8 cellular contexts compared by ENCODE assay signal in genomic region chr5:102754499-102755424, GRCh38. TPM values are rescaled to one million over a fixed set of nuclear protein-coding genes. Genes with fewer than 3 reads are reported as not detected.
A peak's percentile ranks its signal among the peaks of the same experiment; 100 is the strongest.
DNase-seq lines count a peak whose midpoint lies in the region; ATAC-seq and TF ChIP-seq lines count a peak whose summit lies in the region.

PAM (plus strand) TSS chr5:102755305; CDS start chr5:102866196, 110,891 bp downstream.

- H4K20me1 ChIP-seq in neural progenitor cell (ENCODE audit: low read depth) = no peaks in the 10 kb centered on the region

- DNase-seq in DMS53 treated with DMSO at 0.1 percent for 48 hours (lab: John Stamatoyannopoulos, UW; ENCODE audit: unreplicated experiment) = peak; percentile 65
- DNase-seq in SHP77 treated with DMSO at 0.1 percent for 48 hours (lab: John Stamatoyannopoulos, UW) = peak; percentile 41
- peak; percentile 63 for DNase-seq in activated effector memory CD4-positive, alpha-beta T cell treated with Interleukin-2 at 50 U/mL for 16 hours
- DNase-seq in fibroblast of the aortic adventitia (ENCODE audit: low read depth) = peak; percentile 50
- peak; percentile 91 for DNase-seq in neural progenitor cell (ENCODE audit: low spot score)
- peak in 35 of 49 donors; percentile 6 to 88 (median 37) for DNase-seq in substantia nigra (lab: John Stamatoyannopoulos, UW)

- TF ChIP-seq CTCF in fibroblast of the aortic adventitia (IDR thresholded peaks at IDR 0.05; ENCODE audit: insufficient read depth, low read length) (no peak), neural progenitor cell (IDR thresholded peaks at IDR 0.05) (no peak)

- H3K79me2 ChIP-seq in neural progenitor cell (ENCODE audit: low read depth) = peaks cover 35% of the 10 kb centered on the region

- H3K4me3 ChIP-seq in HUES64 (ENCODE audit: low read length) (peak within 1 kb of the TSS; percentile 87), fibroblast of the aortic adventitia (ENCODE audit: low read depth, low read length) (peak within 1 kb of the TSS; percentile 98), neural progenitor cell (peak within 1 kb of the TSS; percentile 88)

- H3K9me3 ChIP-seq in HUES64 (ENCODE audit: insufficient read depth, low read depth, low read length) (no peaks in the 10 kb centered on the region), neural progenitor cell (ENCODE audit: low read depth) (no peaks in the 10 kb centered on the region)

- ATAC-seq in GM21526 (IDR thresholded peaks at IDR 0.05; ENCODE audit: low FRiP score, unreplicated experiment) = peak; percentile 86

- H3K27me3 ChIP-seq in HUES64 (ENCODE audit: insufficient read depth, low read length) = peaks cover 38% of the 10 kb centered on the region
- peaks cover 25% of the 10 kb centered on the region for H3K27me3 ChIP-seq in neural progenitor cell

- peak within 1 kb of the TSS; percentile 99 for H3K27ac Mint-ChIP-seq in neural progenitor cell

- H3K4me2 ChIP-seq in neural progenitor cell = peak within 1 kb of the TSS; percentile 99

- peaks cover 74% of the 10 kb centered on the region for H3K4me1 Mint-ChIP-seq in neural progenitor cell

- H3K4me3 Mint-ChIP-seq in neural progenitor cell = peak within 1 kb of the TSS; percentile 91

- H3K9ac ChIP-seq in HUES64 (ENCODE audit: low read depth, low read length) (peak within 1 kb of the TSS; percentile 65), neural progenitor cell (peak within 1 kb of the TSS; percentile 60)

- H3K36me3 ChIP-seq in HUES64 (ENCODE audit: insufficient read depth, low read length) (no peaks in the 10 kb centered on the region), neural progenitor cell (no peaks in the 10 kb centered on the region)

- H3K27me3 Mint-ChIP-seq in neural progenitor cell (ENCODE audit: insufficient read depth, low read depth) = peaks cover 15% of the 10 kb centered on the region

- H3K27ac ChIP-seq in HUES64 (ENCODE audit: low read depth, low read length) (no peak within 1 kb of the TSS), neural progenitor cell (no peak within 1 kb of the TSS), substantia nigra (ENCODE audit: low read depth, low read length, poor library complexity, severe bottlenecking) (peak within 1 kb of the TSS; percentile 49)

- peaks cover 5% of the 10 kb centered on the region for H3F3A ChIP-seq in neural progenitor cell (ENCODE audit: low read depth)

- peaks cover 10% of the 10 kb centered on the region for H3K4me1 ChIP-seq in HUES64 (ENCODE audit: insufficient read depth, low read length)
- peaks cover 26% of the 10 kb centered on the region for H3K4me1 ChIP-seq in neural progenitor cell

- peaks cover 4% of the 10 kb centered on the region for H3K9me3 Mint-ChIP-seq in neural progenitor cell

- peak within 1 kb of the TSS; percentile 96 for H2AFZ ChIP-seq in neural progenitor cell (replicated peaks)

- H3K36me3 Mint-ChIP-seq in neural progenitor cell = peaks cover 5% of the 10 kb centered on the region

- under 1% methylated on average over 77 of the region's 77 CpGs for WGBS in HUES64

RNA-seq across cellular contexts. Expression of gene PAM, which starts in this region (rescaled TPM):
- 52.6 TPM for polyA plus RNA-seq in HUES64 (2013, experiment 1 of 2)
- 68.5 TPM for polyA plus RNA-seq in HUES64 (2013, experiment 2 of 2)
- total RNA-seq in fibroblast of the aortic adventitia (ENCODE audit: low replicate concordance) (376 and 528 TPM in 2 replicates), neural progenitor cell (ENCODE audit: low replicate concordance) (157 and 246 TPM in 2 replicates)

Comparison
In these comparisons a context has a peak if more than half of its experiments do, and no peak if none do; other contexts are left out.
1. DNase-seq: peak in every context shown above with its lines; median percentile 91 in neural progenitor cell; 65 in DMS53 treated with DMSO at 0.1 percent for 48 hours; 63 in activated effector memory CD4-positive, alpha-beta T cell treated with Interleukin-2 at 50 U/mL for 16 hours; 50 in fibroblast of the aortic adventitia; 41 in SHP77 treated with DMSO at 0.1 percent for 48 hours; 37 in substantia nigra.